13 cellular contexts compared by ENCODE assay signal in genomic region chr9:115262952-115263351, GRCh38.
DNase-seq lines count a peak whose midpoint lies in the region; ATAC-seq, FAIRE-seq and TF ChIP-seq lines count a peak whose summit lies in the region.
"Had no signal": no experiment of that assay in that cellular context is flagged by ENCODE, and none has a peak within 500 bp of the region (broad histone marks: within the 10 kb centered on the region; RNA-seq: fewer than 3 reads in every experiment).

No MANE protein-coding gene starts in this region.

- FAIRE-seq in RCC 7860 (lab: Jason Lieb, UNC) = no peak

- intact Hi-C loops in left colon (cut with DNase I, micrococcal nuclease) = no loop called here
- intact Hi-C loops in testis (cut with DNase I; ENCODE audit: low total_unique reads) = no loop called here

- TF ChIP-seq POLR2A in testis (IDR thresholded peaks at IDR 0.05) = no peak

- no peak overlapping the region for H3K27ac ChIP-seq in testis
- H3K27ac ChIP-seq: ascending aorta had no signal

- H3K36me3 ChIP-seq in testis (ENCODE audit: low read depth, missing control alignments) = no peaks in the 10 kb centered on the region
- H3K36me3 ChIP-seq: ascending aorta had no signal

- no peaks in the 10 kb centered on the region for H3K27me3 ChIP-seq in testis
- H3K27me3 ChIP-seq: ascending aorta had no signal

- H3K9me3 ChIP-seq in testis = no peaks in the 10 kb centered on the region
- H3K9me3 ChIP-seq: ascending aorta had no signal

- no peak overlapping the region for H3K4me3 ChIP-seq in AG10803 (ENCODE audit: low read length)
- H3K4me3 ChIP-seq in testis = no peak overlapping the region
- H3K4me3 ChIP-seq: ascending aorta had no signal

- no peak for TF ChIP-seq CTCF in AG10803 (conservative IDR thresholded peaks at IDR 0.05; ENCODE audit: low read length)
- TF ChIP-seq CTCF in testis (IDR thresholded peaks at IDR 0.05) = no peak

- DNase-seq in AG10803 (ENCODE audit: low read depth) (peak; percentile 34), NCI-H1092 treated with DMSO at 0.1 percent for 48 hours (lab: John Stamatoyannopoulos, UW) (peak; percentile 79), RCC 7860 (ENCODE audit: low spot score) (peak; percentile 43), glomerular visceral epithelial cell (ENCODE audit: extremely low spot score) (peak; percentile 56), left colon (no peak), testis (no peak)
- DNase-seq: activated CD4-positive, alpha-beta T cell treated with anti-CD3 and anti-CD28 coated beads for 48 hours; naive thymus-derived CD4-positive, alpha-beta T cell; OCI-M1; T-helper 17 cell had no signal

- ATAC-seq in HG02970 (IDR thresholded peaks at IDR 0.05; ENCODE audit: low FRiP score, unreplicated experiment) = no peak
- no peak for ATAC-seq in left colon
- no peak for ATAC-seq in GM19035 (IDR thresholded peaks at IDR 0.05; ENCODE audit: unreplicated experiment)
- ATAC-seq: naive thymus-derived CD4-positive, alpha-beta T cell; T-helper 17 cell had no signal

- no peaks in the 10 kb centered on the region for H3K4me1 ChIP-seq in testis

Comparison
In these comparisons a context has a peak if more than half of its experiments do, and no peak if none do; other contexts are left out.
1. DNase-seq: peak in AG10803 (single experiment), NCI-H1092 treated with DMSO at 0.1 percent for 48 hours (single experiment), RCC 7860 (single experiment) and glomerular visceral epithelial cell (single experiment); none in left colon (0 of 2) and testis (single experiment).